ENCODE assay signal across 8 cellular contexts in genomic region chr11:125941606-125942275, GRCh38. TPM values are rescaled to one million over a fixed set of nuclear protein-coding genes. Genes with fewer than 3 reads are reported as not detected.
A peak's percentile ranks its signal among the peaks of the same experiment; 100 is the strongest.
DNase-seq lines count a peak whose midpoint lies in the region; ATAC-seq and TF ChIP-seq lines count a peak whose summit lies in the region.

No MANE protein-coding gene starts in this region.

- H3K9me3 Mint-ChIP-seq in chondrocyte (ENCODE audit: low read depth): no peaks in the 10 kb centered on the region
- no peaks in the 10 kb centered on the region for H3K9me3 Mint-ChIP-seq in stimulated activated effector memory CD8-positive, alpha-beta T cell treated with anti-CD3 and anti-CD28 coated beads, Interleukin-12 subunit alpha, Interleukin-12 subunit beta, amount 100 ng/mL, for 72 hours

- no peak overlapping the region for H3K4me3 Mint-ChIP-seq in chondrocyte (ENCODE audit: unreplicated experiment)
- no peak overlapping the region for H3K4me3 Mint-ChIP-seq in stimulated activated effector memory CD8-positive, alpha-beta T cell treated with anti-CD3 and anti-CD28 coated beads, Interleukin-12 subunit alpha, Interleukin-12 subunit beta, amount 100 ng/mL, for 72 hours

- ATAC-seq in GM18867 (IDR thresholded peaks at IDR 0.05; ENCODE audit: unreplicated experiment): peak; percentile 62
- ATAC-seq in lower lobe of right lung: peak; percentile 73 to 85
- peak; percentile 65 for ATAC-seq in stimulated activated effector memory CD8-positive, alpha-beta T cell treated with anti-CD3 and anti-CD28 coated beads, Interleukin-12 subunit alpha, Interleukin-12 subunit beta, amount 100 ng/mL, for 72 hours
- ATAC-seq in GM21723 (IDR thresholded peaks at IDR 0.05; ENCODE audit: unreplicated experiment): no peak

- peaks cover 4% of the 10 kb centered on the region for H3K4me1 Mint-ChIP-seq in chondrocyte (ENCODE audit: low read depth)
- H3K4me1 Mint-ChIP-seq in stimulated activated effector memory CD8-positive, alpha-beta T cell treated with anti-CD3 and anti-CD28 coated beads, Interleukin-12 subunit alpha, Interleukin-12 subunit beta, amount 100 ng/mL, for 72 hours: peaks cover 11% of the 10 kb centered on the region

- BruUV-seq in A673 (replicated peaks; lab: Mats Ljungman, UMichigan): no TSS peak

- H3K27ac ChIP-seq in A673 (ENCODE audit: low read depth, low read length, poor library complexity, severe bottlenecking): no peak overlapping the region
- no peak overlapping the region for H3K27ac ChIP-seq in lower lobe of right lung

- H3K36me3 Mint-ChIP-seq in chondrocyte (ENCODE audit: low read depth): no peaks in the 10 kb centered on the region
- no peaks in the 10 kb centered on the region for H3K36me3 Mint-ChIP-seq in stimulated activated effector memory CD8-positive, alpha-beta T cell treated with anti-CD3 and anti-CD28 coated beads, Interleukin-12 subunit alpha, Interleukin-12 subunit beta, amount 100 ng/mL, for 72 hours

- intact Hi-C loops in A673 (cut with micrococcal nuclease; ENCODE audit: unreplicated experiment) (loop anchor here (1.0 to 5.0 kb wide), 2 partner anchors 120 to 251 kb away; no protein-coding TSS in a partner anchor), lower lobe of right lung (cut with DNase I) (no loop called here)

- H3K4me3 ChIP-seq in A673 (ENCODE audit: low read depth, low read length, poor library complexity, severe bottlenecking) (no peak overlapping the region), WI38 (ENCODE audit: low read depth, low read length) (no peak overlapping the region), lower lobe of right lung (no peak overlapping the region)

- TF ChIP-seq CTCF in A673 (conservative IDR thresholded peaks at IDR 0.05; ENCODE audit: low read depth, low read length): peak; percentile 89
- peak; percentile 53 for TF ChIP-seq CTCF in WI38 (IDR thresholded peaks at IDR 0.05; ENCODE audit: low read depth, low read length)
- peak; percentile 83 for TF ChIP-seq CTCF in chondrocyte (IDR thresholded peaks at IDR 0.05)
- peak; percentile 67 for TF ChIP-seq CTCF in lower lobe of right lung (IDR thresholded peaks at IDR 0.05)

- CTCF ChIA-PET in A673 (lab: Charles Lee): interaction anchor here (0.6 to 2.1 kb wide), 3 partner anchors 120 to 252 kb away, joined by 4 to 12 read pairs (median 8); no protein-coding TSS in a partner anchor

- DNase-seq in A673 (ENCODE audit: low spot score) (peak; percentile 66), NCI-H1930 (lab: John Stamatoyannopoulos, UW) (peak; percentile 19 to 59), chondrocyte (ENCODE audit: low spot score) (no peak), lower lobe of right lung (peak; percentile 71)
- DNase-seq in stimulated activated effector memory CD8-positive, alpha-beta T cell treated with anti-CD3 and anti-CD28 coated beads, Interleukin-12 subunit alpha, Interleukin-12 subunit beta, amount 100 ng/mL, for 72 hours (ENCODE audit: low spot score in 2 of 2): peak; percentile 14 to 69

- no peaks in the 10 kb centered on the region for H3K27me3 ChIP-seq in A673 (replicated peaks; ENCODE audit: insufficient read depth, low read depth, low read length, poor library complexity)
- H3K27me3 ChIP-seq in lower lobe of right lung (ENCODE audit: low read depth): peaks cover 3% of the 10 kb centered on the region

- peaks cover 12% of the 10 kb centered on the region for H3K27me3 Mint-ChIP-seq in chondrocyte (ENCODE audit: low read depth)

- POLR2A ChIA-PET in A673 (lab: Charles Lee; ENCODE audit: low non-redundant PET): no interaction called here

- H3K36me3 ChIP-seq in A673 (ENCODE audit: insufficient read depth, low read length, poor library complexity, severe bottlenecking) (no peaks in the 10 kb centered on the region), lower lobe of right lung (no peaks in the 10 kb centered on the region)

- no peak overlapping the region for H3K27ac Mint-ChIP-seq in chondrocyte (ENCODE audit: unreplicated experiment)
- peak overlapping the region; percentile 55 for H3K27ac Mint-ChIP-seq in stimulated activated effector memory CD8-positive, alpha-beta T cell treated with anti-CD3 and anti-CD28 coated beads, Interleukin-12 subunit alpha, Interleukin-12 subunit beta, amount 100 ng/mL, for 72 hours

- no peaks in the 10 kb centered on the region for H3K4me1 ChIP-seq in A673 (ENCODE audit: insufficient read depth, low read length, poor library complexity, severe bottlenecking)
- H3K4me1 ChIP-seq in lower lobe of right lung: no peaks in the 10 kb centered on the region

- no peaks in the 10 kb centered on the region for H3K9me3 ChIP-seq in A673 (ENCODE audit: low read depth, low read length, poor library complexity, severe bottlenecking)
- no peaks in the 10 kb centered on the region for H3K9me3 ChIP-seq in lower lobe of right lung

RNA-seq across cellular contexts. Expression of gene VSIG10L2, which starts 4.1 kb away (rescaled TPM):
- total RNA-seq in A673 (2021) (not detected in 2 replicates), chondrocyte (not detected in 3 replicates), lower lobe of right lung (not detected)

RNA-seq across cellular contexts. Expression of gene DDX25, which starts 37.4 kb away (rescaled TPM):
- total RNA-seq in A673 (2021) (0.39 and 0.55 TPM in 2 replicates), chondrocyte (not detected in 3 replicates), lower lobe of right lung (not detected)

RNA-seq across cellular contexts. Expression of gene PUS3, which starts 38.7 kb away (rescaled TPM):
- 18.7 and 20.9 TPM in 2 replicates for total RNA-seq in A673 (2021)
- total RNA-seq in chondrocyte: 7.7 to 10.0 TPM (median 8.4 TPM) in 3 replicates
- total RNA-seq in lower lobe of right lung: 10.0 TPM

RNA-seq across cellular contexts. Expression of gene HYLS1, which starts 54.3 kb away (rescaled TPM):
- total RNA-seq in A673 (2021) (16.3 and 18.8 TPM in 2 replicates), chondrocyte (4.3 to 4.7 TPM (median 4.5 TPM) in 3 replicates), lower lobe of right lung (4.5 TPM)
